19 cellular contexts compared by ENCODE assay signal in genomic region chr18:57533901-57534300, GRCh38. TPM values are rescaled to one million over a fixed set of nuclear protein-coding genes. Genes with fewer than 3 reads are reported as not detected.
A peak's percentile ranks its signal among the peaks of the same experiment; 100 is the strongest.
DNase-seq lines count a peak whose midpoint lies in the region; ATAC-seq and TF ChIP-seq lines count a peak whose summit lies in the region.
"Had no signal": no experiment of that assay in that cellular context is flagged by ENCODE, and none has a peak within 500 bp of the region (broad histone marks: within the 10 kb centered on the region; RNA-seq: fewer than 3 reads in every experiment).

No MANE protein-coding gene starts in this region.

- H3K4me3 ChIP-seq in Caco-2 (ENCODE audit: low read depth, low read length) (no peak overlapping the region), adrenal gland (peak overlapping the region in 1 of 4 donors; percentile 16), neuron (ENCODE audit: low read length) (peak overlapping the region; percentile 0)
- H3K4me3 ChIP-seq: SJSA1 had no signal

- H3K36me3 Mint-ChIP-seq in Caco-2 (ENCODE audit: insufficient read depth, unreplicated experiment) = no peaks in the 10 kb centered on the region
- H3K36me3 Mint-ChIP-seq: CD4-positive, CD25-positive, alpha-beta regulatory T cell had no signal

- no peak for TF ChIP-seq POLR2A in adrenal gland (IDR thresholded peaks at IDR 0.05)

- DNase-seq in Caco-2 = peak in 1 of 2 experiments; percentile 3
- DNase-seq in adrenal gland = no peak
- DNase-seq in foreskin melanocyte = peak; percentile 14
- no peak for DNase-seq in activated naive CD4-positive, alpha-beta T cell treated with Interleukin-2 at 50 U/mL for 16 hours
- DNase-seq in left cardiac atrium = no peak
- no peak for DNase-seq in mucosa of gallbladder (ENCODE audit: low spot score)
- DNase-seq: Calu3; CD4-positive, CD25-positive, alpha-beta regulatory T cell; DMS79 treated with DMSO at 0.1 percent for 48 hours; KG1; NCI-H1436; NCI-H2029; NCI-H2171; NCI-H774; PC-3 had no signal

- H3K4me1 ChIP-seq in Caco-2 = peaks cover 13% of the 10 kb centered on the region; the same call in 1 of the 2 replicates
- H3K4me1 ChIP-seq in adrenal gland (replicated peaks in 1 of 2) = peaks cover 13 to 16% of the 10 kb centered on the region in 2 donors
- peaks cover 18% of the 10 kb centered on the region for H3K4me1 ChIP-seq in neuron (ENCODE audit: insufficient read depth, low read length)
- H3K4me1 ChIP-seq: SJSA1 had no signal

- H3K9me3 ChIP-seq in Caco-2 = no peaks in the 10 kb centered on the region
- no peaks in the 10 kb centered on the region for H3K9me3 ChIP-seq in adrenal gland (replicated peaks in 1 of 3)
- H3K9me3 ChIP-seq in neuron (ENCODE audit: low read length) = no peaks in the 10 kb centered on the region
- H3K9me3 ChIP-seq: SJSA1 had no signal

- CTCF ChIA-PET in Caco-2 (lab: Charles Lee) = no interaction called here

- POLR2A ChIA-PET in Caco-2 (lab: Charles Lee) = no interaction called here

- no peak overlapping the region for H3K4me3 Mint-ChIP-seq in Caco-2 (ENCODE audit: unreplicated experiment)
- H3K4me3 Mint-ChIP-seq: CD4-positive, CD25-positive, alpha-beta regulatory T cell had no signal

- peak overlapping the region in 3 of 5 donors; percentile 19 to 57 (median 56) for H3K27ac ChIP-seq in adrenal gland
- H3K27ac ChIP-seq: RWPE1, SJSA1 had no signal

- H3K4me1 Mint-ChIP-seq in Caco-2 (ENCODE audit: low read depth, unreplicated experiment) = peaks cover 22% of the 10 kb centered on the region
- H3K4me1 Mint-ChIP-seq: CD4-positive, CD25-positive, alpha-beta regulatory T cell had no signal

- H2AFZ ChIP-seq in neuron (ENCODE audit: low read depth, low read length) = no peak overlapping the region

- BruUV-seq in Caco-2 (replicated peaks; lab: Mats Ljungman, UMichigan) = no TSS peak

- TF ChIP-seq CTCF in Caco-2 (IDR thresholded peaks at IDR 0.05; ENCODE audit: insufficient read depth in 1 of 2, low read depth in 1 of 2, low read length in 1 of 2, severe bottlenecking in 1 of 2, unreplicated experiment in 1 of 2) (no peak), adrenal gland (IDR thresholded peaks at IDR 0.05) (no peak)

- H3K27ac Mint-ChIP-seq in Caco-2 (ENCODE audit: unreplicated experiment) = peak overlapping the region; percentile 21
- H3K27ac Mint-ChIP-seq: CD4-positive, CD25-positive, alpha-beta regulatory T cell had no signal

- H3K9me3 Mint-ChIP-seq in Caco-2 (ENCODE audit: unreplicated experiment) = no peaks in the 10 kb centered on the region
- H3K9me3 Mint-ChIP-seq: CD4-positive, CD25-positive, alpha-beta regulatory T cell had no signal

- H3K27me3 ChIP-seq in Caco-2 (replicated peaks; ENCODE audit: control insufficient read depth, insufficient read depth, low read length) (no peaks in the 10 kb centered on the region), adrenal gland (no peaks in the 10 kb centered on the region), neuron (ENCODE audit: insufficient read depth, low read length) (peaks cover 7% of the 10 kb centered on the region)

- H3K36me3 ChIP-seq in Caco-2 (ENCODE audit: control insufficient read depth, insufficient read depth, low read length) (no peaks in the 10 kb centered on the region), adrenal gland (replicated peaks in 1 of 2) (no peaks in the 10 kb centered on the region), neuron (ENCODE audit: insufficient read depth, low read length) (no peaks in the 10 kb centered on the region)
- H3K36me3 ChIP-seq: SJSA1 had no signal

- intact Hi-C loops in Caco-2 (cut with micrococcal nuclease; ENCODE audit: unreplicated experiment) = no loop called here
- intact Hi-C loops in adrenal gland (cut with DNase I) = no loop called here
- intact Hi-C loops in left cardiac atrium (cut with DNase I) = no loop called here

- ATAC-seq in left cardiac atrium (no peak), GM21717 (IDR thresholded peaks at IDR 0.05; ENCODE audit: unreplicated experiment) (no peak)

- no peaks in the 10 kb centered on the region for H3K27me3 Mint-ChIP-seq in Caco-2 (ENCODE audit: insufficient read depth, unreplicated experiment)

- 36 to 52% (median 42%) methylated on average over 2 of the region's 2 CpGs for WGBS in adrenal gland, 4 donors

RNA-seq across cellular contexts. Expression of gene FECH, which starts 52.6 kb away (rescaled TPM):
- 14.5 and 17.1 TPM in 2 replicates for total RNA-seq in Caco-2 (2022)
- total RNA-seq in adrenal gland = 100 to 1,000 TPM in 1 of 8 donors, 10 to 100 TPM in 7; 36.3 to 247 (median 47.4) TPM
- polyA plus RNA-seq in adrenal gland = 10 to 100 TPM in 1 of 3 donors, 1 to 10 TPM in 2; 6.4 to 45.7 (median 7.2) TPM
- total RNA-seq in left cardiac atrium = 10 to 100 TPM; 20.8 to 25.2 TPM
- total RNA-seq in mucosa of gallbladder = 20.0 TPM
